Comparison of ENCODE assay signal across 24 cellular contexts in the genomic region with DNA sequence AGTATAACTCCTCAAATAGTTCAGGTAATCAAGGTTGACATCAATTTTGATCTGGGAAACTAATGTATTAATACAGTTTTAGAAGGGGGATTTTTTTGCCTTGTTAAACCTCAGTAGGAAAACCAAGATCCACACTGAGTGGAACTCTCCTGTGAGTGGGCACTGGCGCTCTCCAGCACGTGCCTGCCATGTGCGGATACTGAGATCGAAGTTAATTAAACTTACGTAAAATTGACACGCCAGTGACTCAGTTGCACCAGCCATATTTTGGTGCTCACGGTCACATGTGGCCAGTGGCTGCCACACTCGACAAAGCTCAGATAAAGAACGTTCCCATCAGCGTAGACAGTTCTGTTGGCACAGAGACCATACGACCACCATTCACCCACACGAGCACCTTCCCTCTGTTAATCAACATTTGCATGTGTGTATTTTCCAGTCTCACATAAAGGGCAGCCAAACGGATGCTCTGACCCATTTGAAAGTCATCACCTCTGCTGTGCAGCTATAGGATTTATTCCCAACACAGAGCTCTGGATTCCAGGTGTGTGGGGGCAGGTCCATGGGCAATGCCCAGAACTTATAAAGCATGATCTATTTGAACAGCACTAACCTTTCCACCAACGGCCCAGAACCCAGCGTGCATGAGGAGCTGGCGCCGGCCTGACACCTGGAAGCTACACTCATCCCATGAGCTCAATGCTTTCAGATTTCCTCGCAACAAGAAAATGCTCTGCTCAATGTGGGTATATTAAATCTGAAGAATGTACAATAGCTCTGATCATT.
DNase-seq lines count a peak whose midpoint lies in the region; ATAC-seq and TF ChIP-seq lines count a peak whose summit lies in the region.
"Had no signal": no experiment of that assay in that cellular context is flagged by ENCODE, and none has a peak within 500 bp of the region (broad histone marks: within the 10 kb centered on the region; RNA-seq: fewer than 3 reads in every experiment).

No MANE protein-coding gene starts in this region.

- H3K27ac ChIP-seq in KOPT-K1 (ENCODE audit: low read depth, low read length, poor library complexity, severe bottlenecking) (peak overlapping the region; percentile 92), upper lobe of right lung (no peak overlapping the region)
- H3K27ac ChIP-seq: C4-2B, SJSA1 had no signal

- no peak overlapping the region for H3K4me3 ChIP-seq in upper lobe of right lung
- H3K4me3 ChIP-seq: GM23338, SJSA1 had no signal

- no peaks in the 10 kb centered on the region for H3K27me3 ChIP-seq in upper lobe of right lung
- H3K27me3 ChIP-seq: SJSA1 had no signal

- peaks cover 12% of the 10 kb centered on the region for H3K9me3 ChIP-seq in KOPT-K1 (ENCODE audit: insufficient read depth, low read length, poor library complexity, severe bottlenecking)
- H3K9me3 ChIP-seq in upper lobe of right lung: no peaks in the 10 kb centered on the region
- H3K9me3 ChIP-seq: SJSA1 had no signal

- H3K9me3 Mint-ChIP-seq in activated CD8-positive, alpha-beta memory T cell treated with anti-CD3 and anti-CD28 coated beads, Interleukin-2, amount 10 ng/mL, durations not matched to agents 7 days and 5 days (ENCODE audit: low read depth): no peaks in the 10 kb centered on the region
- H3K9me3 Mint-ChIP-seq: CD8-positive, alpha-beta memory T cell had no signal

- H3K4me3 Mint-ChIP-seq in activated CD8-positive, alpha-beta memory T cell treated with anti-CD3 and anti-CD28 coated beads, Interleukin-2, amount 10 ng/mL, durations not matched to agents 7 days and 5 days: no peak overlapping the region
- H3K4me3 Mint-ChIP-seq: GM23338 had no signal

- no peak overlapping the region for H3K27ac Mint-ChIP-seq in activated CD8-positive, alpha-beta memory T cell treated with anti-CD3 and anti-CD28 coated beads, Interleukin-2, amount 10 ng/mL, durations not matched to agents 7 days and 5 days
- H3K27ac Mint-ChIP-seq: GM23338 had no signal

- DNase-seq in activated CD8-positive, alpha-beta memory T cell treated with anti-CD3 and anti-CD28 coated beads, Interleukin-2, amount 50 U/mL, for 48 hours: peak; percentile 35
- DNase-seq in activated CD8-positive, alpha-beta memory T cell treated with anti-CD3 and anti-CD28 coated beads, Interleukin-2, amount 10 ng/mL, durations not matched to agents 7 days and 5 days: no peak
- DNase-seq in islet precursor cell (peak; percentile 35), upper lobe of right lung (peak; percentile 30), NCI-H345 (lab: John Stamatoyannopoulos, UW) (no peak)
- DNase-seq: Calu3; CD8-positive, alpha-beta memory T cell; GDM1; HCEC 1CT; KG1; NCI-H1092 treated with DMSO at 0.1 percent for 48 hours; NCI-H1436 treated with DMSO at 0.1 percent for 48 hours; NCI-H1930; NCI-H226; NCI-H524; NCI-H774; NK-92 treated with Interleukin-12 subunit alpha and Interleukin-12 subunit beta, amount 100 ng/mL, for 24 hours had no signal

- H3K36me3 Mint-ChIP-seq in activated CD8-positive, alpha-beta memory T cell treated with anti-CD3 and anti-CD28 coated beads, Interleukin-2, amount 10 ng/mL, durations not matched to agents 7 days and 5 days: no peaks in the 10 kb centered on the region
- H3K36me3 Mint-ChIP-seq: CD8-positive, alpha-beta memory T cell had no signal

- H3K4me1 Mint-ChIP-seq in activated CD8-positive, alpha-beta memory T cell treated with anti-CD3 and anti-CD28 coated beads, Interleukin-2, amount 10 ng/mL, durations not matched to agents 7 days and 5 days: peaks cover 25% of the 10 kb centered on the region
- H3K4me1 Mint-ChIP-seq: GM23338 had no signal

- H3K27me3 Mint-ChIP-seq in activated CD8-positive, alpha-beta memory T cell treated with anti-CD3 and anti-CD28 coated beads, Interleukin-2, amount 10 ng/mL, durations not matched to agents 7 days and 5 days: no peaks in the 10 kb centered on the region

- ATAC-seq in activated CD8-positive, alpha-beta memory T cell treated with anti-CD3 and anti-CD28 coated beads, Interleukin-2, amount 10 ng/mL, durations not matched to agents 7 days and 5 days: no peak
- ATAC-seq in upper lobe of right lung (no peak), HG03280 (IDR thresholded peaks at IDR 0.05; ENCODE audit: unreplicated experiment) (no peak)
- no peak for ATAC-seq in activated CD4-positive, CD25-positive, alpha-beta regulatory T cell treated with anti-CD3 and anti-CD28 coated beads, Interleukin-2, amount 50 U/mL, for 24 hours
- ATAC-seq: GM23338, Panc1 had no signal

- CTCF ChIA-PET in activated CD8-positive, alpha-beta memory T cell treated with anti-CD3 and anti-CD28 coated beads, Interleukin-2, amount 10 ng/mL, durations not matched to agents 7 days and 5 days (lab: Charles Lee): no interaction called here

- H3K4me1 ChIP-seq in upper lobe of right lung: no peaks in the 10 kb centered on the region
- H3K4me1 ChIP-seq: SJSA1 had no signal

- intact Hi-C loops in upper lobe of right lung (cut with DNase I): no loop called here

- TF ChIP-seq CTCF in upper lobe of right lung (IDR thresholded peaks at IDR 0.05): no peak

- H3K36me3 ChIP-seq in KOPT-K1 (ENCODE audit: insufficient read depth, low read length): peaks cover 35% of the 10 kb centered on the region
- H3K36me3 ChIP-seq in upper lobe of right lung: no peaks in the 10 kb centered on the region
- H3K36me3 ChIP-seq: SJSA1 had no signal

Comparison
In these comparisons a context has a peak if more than half of its experiments do, and no peak if none do; other contexts are left out.
1. DNase-seq: peak in activated CD8-positive, alpha-beta memory T cell treated with anti-CD3 and anti-CD28 coated beads, Interleukin-2, amount 50 U/mL, for 48 hours (single experiment), islet precursor cell (single experiment) and upper lobe of right lung (single experiment); none in activated CD8-positive, alpha-beta memory T cell treated with anti-CD3 and anti-CD28 coated beads, Interleukin-2, amount 10 ng/mL, durations not matched to agents 7 days and 5 days (single experiment) and NCI-H345 (single experiment).